8 cellular contexts compared by ENCODE assay signal in genomic region chr15:90665288-90666134, GRCh38. TPM values are rescaled to one million over a fixed set of nuclear protein-coding genes. Genes with fewer than 3 reads are reported as not detected.
DNase-seq lines count a peak whose midpoint lies in the region; ATAC-seq, FAIRE-seq and TF ChIP-seq lines count a peak whose summit lies in the region.

No MANE protein-coding gene starts in this region.

- in situ Hi-C loops in Panc1 (cut with HindIII; ENCODE audit: low pct_unique_long_range_greater_than_20kb, low sequenced_read_pairs) = no loop called here

- WGBS in adipose tissue, 3 donors = 3 to 6% (median 4%) methylated on average over 54 to 75 of the region's 75 CpGs

- peaks cover 0 to 4% (median 0%) of the 10 kb centered on the region in 8 donors for H3K9me3 Mint-ChIP-seq in CD4-positive, alpha-beta memory T cell

- peaks cover 14 to 22% of the 10 kb centered on the region in 2 donors for H3K27me3 Mint-ChIP-seq in CD4-positive, alpha-beta memory T cell

- peaks cover 0 to 1% of the 10 kb centered on the region in 2 donors for H3K36me3 Mint-ChIP-seq in CD4-positive, alpha-beta memory T cell

- ATAC-seq in HG03342 (IDR thresholded peaks at IDR 0.05; ENCODE audit: unreplicated experiment) (peak; percentile 67), Panc1 (peak; percentile 96), left ventricle myocardium superior (peak; percentile 92)

- H3K4me3 Mint-ChIP-seq in CD4-positive, alpha-beta memory T cell = peak overlapping the region; percentile 73 to 86 (median 80)

- H3K27ac ChIP-seq in CD4-positive, alpha-beta memory T cell (ENCODE audit: low read depth, low read length) = no peak overlapping the region
- H3K27ac ChIP-seq in Panc1 (ENCODE audit: low read length) = peak overlapping the region; percentile 86
- peak overlapping the region; percentile 29 for H3K27ac ChIP-seq in adipose tissue (ENCODE audit: low read depth, low read length)

- H3K27me3 ChIP-seq in CD4-positive, alpha-beta memory T cell (ENCODE audit: insufficient read depth, low read length) = peaks cover 12% of the 10 kb centered on the region
- no peaks in the 10 kb centered on the region for H3K27me3 ChIP-seq in Panc1 (ENCODE audit: control insufficient read depth, insufficient read depth, low read length)

- H3K27ac Mint-ChIP-seq in CD4-positive, alpha-beta memory T cell = peak overlapping the region in 5 of 7 donors; percentile 19 to 68 (median 45)

- intact Hi-C loops in CD4-positive, alpha-beta memory T cell (cut with micrococcal nuclease) = no loop called here
- intact Hi-C loops in Panc1 (cut with micrococcal nuclease; ENCODE audit: unreplicated experiment) = no loop called here
- intact Hi-C loops in left ventricle myocardium superior (cut with micrococcal nuclease) = no loop called here

- peak; percentile 26 to 43 (median 30) for DNase-seq in CD4-positive, alpha-beta memory T cell
- DNase-seq in GM19239 (ENCODE audit: insufficient read length, low spot score) = peak; percentile 37
- no peak for DNase-seq in Panc1 (ENCODE audit: low read depth, low spot score)
- DNase-seq in left ventricle myocardium superior = peak; percentile 82
- peak; percentile 26 for DNase-seq in stimulated activated CD4-positive, alpha-beta T cell treated with anti-CD3 and anti-CD28 coated beads, Interleukin-12 subunit alpha, Interleukin-12 subunit beta, amount 100 ng/mL, for 4 hours
- DNase-seq in D341Med (ENCODE audit: low spot score) = no peak

- no peak for TF ChIP-seq CTCF in Panc1 (IDR thresholded peaks at IDR 0.05)

- peaks cover 33% of the 10 kb centered on the region for H3K4me1 ChIP-seq in CD4-positive, alpha-beta memory T cell (ENCODE audit: insufficient read depth, low read length)
- H3K4me1 ChIP-seq in Panc1 (ENCODE audit: control insufficient read depth, insufficient read depth, low read length) = no peaks in the 10 kb centered on the region

- no peaks in the 10 kb centered on the region for H3K9me3 ChIP-seq in CD4-positive, alpha-beta memory T cell (ENCODE audit: control insufficient read depth in 1 of 2, low read length in 2 of 2)
- no peaks in the 10 kb centered on the region for H3K9me3 ChIP-seq in Panc1 (ENCODE audit: control insufficient read depth, insufficient read depth, low read depth, low read length)

- no TSS peak for BruUV-seq in Panc1 (replicated peaks; lab: Mats Ljungman, UMichigan)

- H3K4me3 ChIP-seq in CD4-positive, alpha-beta memory T cell (ENCODE audit: low read length in 2 of 2) = peak overlapping the region; percentile 52 to 57
- peak overlapping the region; percentile 59 to 78 for H3K4me3 ChIP-seq in Panc1 (ENCODE audit: low read depth in 2 of 2, low read length in 2 of 2)

- POLR2A ChIA-PET in CD4-positive, alpha-beta memory T cell (lab: Charles Lee; ENCODE audit: partially characterized antibody) = interaction anchor here (0.6 to 1.8 kb wide), 3 partner anchors 11 to 24 kb away, joined by 4 to 6 read pairs (median 5); no protein-coding TSS in a partner anchor
- POLR2A ChIA-PET in Panc1 (lab: Charles Lee) = interaction anchor here (0.7 kb wide), 1 partner anchor 98 kb away, joined by 3 read pairs; no protein-coding TSS in a partner anchor

- no peaks in the 10 kb centered on the region for H3K36me3 ChIP-seq in CD4-positive, alpha-beta memory T cell (ENCODE audit: insufficient read depth, low read length)
- no peaks in the 10 kb centered on the region for H3K36me3 ChIP-seq in Panc1 (ENCODE audit: control insufficient read depth, insufficient read depth, low read length)

- peak; percentile 86 for FAIRE-seq in GM19239 (lab: Jason Lieb, UNC)

- CTCF ChIA-PET in CD4-positive, alpha-beta memory T cell (lab: Charles Lee; ENCODE audit: partially characterized antibody) = no interaction called here
- CTCF ChIA-PET in Panc1 (lab: Charles Lee) = no interaction called here

- H3K4me1 Mint-ChIP-seq in CD4-positive, alpha-beta memory T cell = peaks cover 32 to 45% (median 35%) of the 10 kb centered on the region in 4 donors

RNA-seq across cellular contexts. Expression of gene BLM, which starts 51.6 kb away (rescaled TPM):
- 1 to 10 TPM; 6.5 to 8.9 TPM for total RNA-seq in CD4-positive, alpha-beta memory T cell
- 1 to 10 TPM; 1.2 to 5.5 TPM for polyA plus RNA-seq in CD4-positive, alpha-beta memory T cell
- total RNA-seq in Panc1 (2021; ENCODE audit: unreplicated experiment) = 23.9 TPM
- 6.3 TPM for polyA plus RNA-seq in Panc1 (2012; ENCODE audit: insufficient read length)
- polyA plus RNA-seq in adipose tissue = 1 to 10 TPM in 1 of 3 donors, under 1 TPM in 2; 0.62 to 5.2 (median 0.97) TPM
- 35.9 TPM for total RNA-seq in left ventricle myocardium superior

Comparison
In these comparisons a context has a peak if more than half of its experiments do, and no peak if none do; other contexts are left out.
1. DNase-seq: peak in CD4-positive, alpha-beta memory T cell (5 of 5), GM19239 (single experiment), left ventricle myocardium superior (single experiment) and stimulated activated CD4-positive, alpha-beta T cell treated with anti-CD3 and anti-CD28 coated beads, Interleukin-12 subunit alpha, Interleukin-12 subunit beta, amount 100 ng/mL, for 4 hours (single experiment); none in Panc1 (single experiment) and D341Med (single experiment).
2. Peak in every context shown above with its lines, with median percentiles within 50 percentile points of each other: ATAC-seq.